16 cellular contexts compared by ENCODE assay signal in the genomic region with DNA sequence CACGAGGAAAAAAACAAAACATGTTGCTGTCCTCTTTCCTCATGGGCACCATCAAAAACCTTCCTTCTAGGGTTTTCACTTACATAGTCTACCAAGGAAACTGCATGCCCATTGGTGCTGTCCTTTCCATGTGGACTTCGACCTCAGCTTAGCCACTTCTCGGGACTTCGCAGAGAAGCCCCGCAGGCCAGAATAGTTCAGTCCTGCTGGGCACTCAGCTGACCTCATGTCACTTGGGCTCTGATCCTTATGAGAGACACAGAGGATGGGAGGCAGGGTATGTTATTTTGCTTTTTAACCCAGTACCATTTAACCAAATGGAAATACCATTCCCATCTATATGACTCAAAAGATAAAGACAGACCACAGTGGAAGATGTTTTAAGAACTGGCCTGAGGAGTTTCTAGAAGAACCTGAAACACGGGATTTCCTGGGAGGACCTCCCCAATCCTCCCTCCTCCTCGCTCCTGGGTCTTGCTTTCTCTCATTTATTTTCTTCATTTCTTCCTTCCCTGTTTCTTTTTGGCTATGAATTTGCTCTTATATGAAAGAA. TPM values are rescaled to one million over a fixed set of nuclear protein-coding genes. Genes with fewer than 3 reads are reported as not detected.
DNase-seq lines count a peak whose midpoint lies in the region; ATAC-seq and TF ChIP-seq lines count a peak whose summit lies in the region.
"Had no signal": no experiment of that assay in that cellular context is flagged by ENCODE, and none has a peak within 500 bp of the region (broad histone marks: within the 10 kb centered on the region; RNA-seq: fewer than 3 reads in every experiment).

No MANE protein-coding gene starts in this region.

- TF ChIP-seq POLR2A in lower leg skin (IDR thresholded peaks at IDR 0.05), result no peak

- no peaks in the 10 kb centered on the region for H3K27me3 ChIP-seq in CD8-positive, alpha-beta memory T cell (ENCODE audit: insufficient read depth, low read length, poor library complexity, severe bottlenecking)
- H3K27me3 ChIP-seq in naive thymus-derived CD4-positive, alpha-beta T cell (ENCODE audit: control insufficient read depth in 2 of 2, insufficient read depth in 2 of 2, low read length in 2 of 2), result no peaks in the 10 kb centered on the region
- H3K27me3 ChIP-seq: heart left ventricle had no signal

- no peak overlapping the region for H3K4me3 ChIP-seq in CD8-positive, alpha-beta memory T cell (ENCODE audit: low read length)
- no peak overlapping the region for H3K4me3 ChIP-seq in naive thymus-derived CD4-positive, alpha-beta T cell (ENCODE audit: low read length)
- no peak overlapping the region for H3K4me3 ChIP-seq in lower leg skin (ENCODE audit: low read depth, poor library complexity, severe bottlenecking)
- H3K4me3 ChIP-seq: heart left ventricle, lower lobe of right lung had no signal

- H3K27ac Mint-ChIP-seq in CD8-positive, alpha-beta memory T cell, result peak overlapping the region; percentile 10 to 83 (median 54)
- H3K27ac Mint-ChIP-seq in activated T-helper 2 cell treated with anti-CD3 and anti-CD28 coated beads, Interferon-gamma antibody, Interleukin-2, Interleukin-4, amounts not matched to agents 10 μg/mL and 5 μg/mL and 100 μg/mL, durations not matched to agents 14 hours and 24 hours and 36 hours, result peak overlapping the region; percentile 33
- peak overlapping the region in 8 of 9 donors; percentile 39 to 86 (median 62) for H3K27ac Mint-ChIP-seq in naive thymus-derived CD4-positive, alpha-beta T cell
- H3K27ac Mint-ChIP-seq: B cell had no signal

- peaks cover 68% of the 10 kb centered on the region for H3K4me1 ChIP-seq in CD8-positive, alpha-beta memory T cell (ENCODE audit: insufficient read depth, low read length)
- H3K4me1 ChIP-seq in naive thymus-derived CD4-positive, alpha-beta T cell (ENCODE audit: control insufficient read depth in 2 of 2, insufficient read depth in 2 of 2, low read length in 2 of 2), result peaks cover 50 to 52% of the 10 kb centered on the region in 2 donors

- intact Hi-C loops in activated T-helper 2 cell treated with anti-CD3 and anti-CD28 coated beads, Interferon-gamma antibody, Interleukin-2, Interleukin-4, amounts not matched to agents 10 μg/mL and 5 μg/mL and 100 μg/mL, durations not matched to agents 14 hours and 24 hours and 36 hours (cut with micrococcal nuclease), result loop anchor here (5.0 kb wide), 1 partner anchor 33 kb away; no protein-coding TSS in a partner anchor
- intact Hi-C loops in naive thymus-derived CD4-positive, alpha-beta T cell (cut with micrococcal nuclease), result no loop called here
- intact Hi-C loops in lower leg skin (cut with DNase I; ENCODE audit: low total_unique reads), result no loop called here

- peaks cover 0 to 56% (median 0%) of the 10 kb centered on the region in 3 donors for H3K4me1 Mint-ChIP-seq in CD8-positive, alpha-beta memory T cell
- H3K4me1 Mint-ChIP-seq in activated T-helper 2 cell treated with anti-CD3 and anti-CD28 coated beads, Interferon-gamma antibody, Interleukin-2, Interleukin-4, amounts not matched to agents 10 μg/mL and 5 μg/mL and 100 μg/mL, durations not matched to agents 14 hours and 24 hours and 36 hours (ENCODE audit: low read depth), result peaks cover 27% of the 10 kb centered on the region
- peaks cover 0 to 61% (median 36%) of the 10 kb centered on the region in 7 donors for H3K4me1 Mint-ChIP-seq in naive thymus-derived CD4-positive, alpha-beta T cell
- H3K4me1 Mint-ChIP-seq: B cell had no signal

- CTCF ChIA-PET in CD8-positive, alpha-beta memory T cell (lab: Charles Lee), result interaction anchor here (1.2 kb wide), 2 partner anchors 49 to 110 kb away, joined by 3 read pairs; no protein-coding TSS in a partner anchor
- CTCF ChIA-PET in naive thymus-derived CD4-positive, alpha-beta T cell (lab: Charles Lee), result interaction anchor here (0.6 kb wide), 1 partner anchor 89 kb away, joined by 5 read pairs; no protein-coding TSS in a partner anchor

- H3K9me3 ChIP-seq in CD8-positive, alpha-beta memory T cell (ENCODE audit: low read length), result no peaks in the 10 kb centered on the region
- H3K9me3 ChIP-seq in naive thymus-derived CD4-positive, alpha-beta T cell (ENCODE audit: control insufficient read depth in 2 of 3, low read length in 3 of 3), result no peaks in the 10 kb centered on the region
- H3K9me3 ChIP-seq: lower lobe of right lung had no signal

- TF ChIP-seq CTCF in lower leg skin (IDR thresholded peaks at IDR 0.05), result no peak

- ATAC-seq in naive thymus-derived CD4-positive, alpha-beta T cell, result no peak
- ATAC-seq in HG02981 (IDR thresholded peaks at IDR 0.05; ENCODE audit: unreplicated experiment) (no peak), GM19328 (IDR thresholded peaks at IDR 0.05; ENCODE audit: unreplicated experiment) (no peak)
- ATAC-seq: heart left ventricle, lower lobe of right lung had no signal

- DNase-seq in CD8-positive, alpha-beta memory T cell, result no peak
- DNase-seq in EH (ENCODE audit: low read depth), result peak; percentile 28
- DNase-seq in activated T-helper 2 cell treated with anti-CD3 and anti-CD28 coated beads, Interferon-gamma antibody, Interleukin-2, Interleukin-4, amounts not matched to agents 10 μg/mL and 5 μg/mL and 100 μg/mL, durations not matched to agents 14 hours and 24 hours and 36 hours (ENCODE audit: low spot score), result no peak
- no peak for DNase-seq in naive thymus-derived CD4-positive, alpha-beta T cell
- DNase-seq in lower leg skin (ENCODE audit: low spot score in 2 of 2), result no peak
- DNase-seq: cerebellar nuclear complex; DMS153; effector memory CD4-positive, alpha-beta T cell; heart left ventricle; lower lobe of right lung; NCI-H2227 treated with DMSO at 0.1 percent for 48 hours; stimulated activated CD4-positive, alpha-beta T cell treated with anti-CD3 and anti-CD28 coated beads, Interleukin-4, amount 100 ng/mL, for 24 hours; substantia nigra had no signal

- WGBS in lower leg skin, 2 donors, result 89 to 91% methylated on average over 7 of the region's 7 CpGs

- peaks cover 12 to 43% (median 18%) of the 10 kb centered on the region in 3 donors for H3K36me3 Mint-ChIP-seq in CD8-positive, alpha-beta memory T cell
- peaks cover 58% of the 10 kb centered on the region for H3K36me3 Mint-ChIP-seq in activated T-helper 2 cell treated with anti-CD3 and anti-CD28 coated beads, Interferon-gamma antibody, Interleukin-2, Interleukin-4, amounts not matched to agents 10 μg/mL and 5 μg/mL and 100 μg/mL, durations not matched to agents 14 hours and 24 hours and 36 hours (ENCODE audit: low read depth)
- peaks cover 16 to 58% (median 55%) of the 10 kb centered on the region in 5 donors for H3K36me3 Mint-ChIP-seq in naive thymus-derived CD4-positive, alpha-beta T cell

- no peak overlapping the region for H3K27ac ChIP-seq in CD8-positive, alpha-beta memory T cell (ENCODE audit: low read depth, low read length)
- H3K27ac ChIP-seq in naive thymus-derived CD4-positive, alpha-beta T cell (ENCODE audit: low read depth, low read length), result no peak overlapping the region
- H3K27ac ChIP-seq: lower lobe of right lung had no signal

- no peaks in the 10 kb centered on the region for H3K27me3 Mint-ChIP-seq in CD8-positive, alpha-beta memory T cell
- no peaks in the 10 kb centered on the region for H3K27me3 Mint-ChIP-seq in activated T-helper 2 cell treated with anti-CD3 and anti-CD28 coated beads, Interferon-gamma antibody, Interleukin-2, Interleukin-4, amounts not matched to agents 10 μg/mL and 5 μg/mL and 100 μg/mL, durations not matched to agents 14 hours and 24 hours and 36 hours (ENCODE audit: low read depth)
- H3K27me3 Mint-ChIP-seq in naive thymus-derived CD4-positive, alpha-beta T cell, result no peaks in the 10 kb centered on the region

- H3K9me3 Mint-ChIP-seq in CD8-positive, alpha-beta memory T cell, result no peaks in the 10 kb centered on the region
- H3K9me3 Mint-ChIP-seq in activated T-helper 2 cell treated with anti-CD3 and anti-CD28 coated beads, Interferon-gamma antibody, Interleukin-2, Interleukin-4, amounts not matched to agents 10 μg/mL and 5 μg/mL and 100 μg/mL, durations not matched to agents 14 hours and 24 hours and 36 hours, result peaks cover 20% of the 10 kb centered on the region
- peaks cover 0 to 14% (median 5%) of the 10 kb centered on the region in 11 donors for H3K9me3 Mint-ChIP-seq in naive thymus-derived CD4-positive, alpha-beta T cell

- POLR2A ChIA-PET in CD8-positive, alpha-beta memory T cell (lab: Charles Lee), result no interaction called here
- POLR2A ChIA-PET in naive thymus-derived CD4-positive, alpha-beta T cell (lab: Charles Lee), result no interaction called here

- peaks cover 10% of the 10 kb centered on the region for H3K36me3 ChIP-seq in CD8-positive, alpha-beta memory T cell (ENCODE audit: insufficient read depth, low read length)
- peaks cover 0 to 30% (median 5%) of the 10 kb centered on the region in 3 experiments for H3K36me3 ChIP-seq in naive thymus-derived CD4-positive, alpha-beta T cell (ENCODE audit: control insufficient read depth in 2 of 3, insufficient read depth in 3 of 3, low read length in 3 of 3)
- H3K36me3 ChIP-seq: lower lobe of right lung had no signal

- H3K4me3 Mint-ChIP-seq in CD8-positive, alpha-beta memory T cell, result peak overlapping the region in 4 of 7 donors; percentile 9 to 49 (median 36)
- no peak overlapping the region for H3K4me3 Mint-ChIP-seq in activated T-helper 2 cell treated with anti-CD3 and anti-CD28 coated beads, Interferon-gamma antibody, Interleukin-2, Interleukin-4, amounts not matched to agents 10 μg/mL and 5 μg/mL and 100 μg/mL, durations not matched to agents 14 hours and 24 hours and 36 hours (ENCODE audit: low read depth)
- peak overlapping the region in 3 of 10 donors; percentile 8 to 18 (median 10) for H3K4me3 Mint-ChIP-seq in naive thymus-derived CD4-positive, alpha-beta T cell
- H3K4me3 Mint-ChIP-seq: B cell had no signal

RNA-seq across cellular contexts. Expression of gene AAK1, which starts 28.4 kb away (rescaled TPM):
- 10 to 100 TPM; 71.7 to 74.0 TPM for total RNA-seq in CD8-positive, alpha-beta memory T cell
- 114 TPM for polyA plus RNA-seq in CD8-positive, alpha-beta memory T cell
- 108 TPM in 2 replicates for total RNA-seq in activated T-helper 2 cell treated with anti-CD3 and anti-CD28 coated beads, Interferon-gamma antibody, Interleukin-2, Interleukin-4, amounts not matched to agents 10 μg/mL and 5 μg/mL and 100 μg/mL, durations not matched to agents 14 hours and 24 hours and 36 hours
- 100 to 1,000 TPM; 114 to 253 (median 218) TPM for total RNA-seq in naive thymus-derived CD4-positive, alpha-beta T cell
- polyA plus RNA-seq in naive thymus-derived CD4-positive, alpha-beta T cell, result 10 to 100 TPM; 71.5 to 84.6 TPM
- total RNA-seq in lower leg skin, result 10 to 100 TPM; 15.5 to 28.1 (median 24.4) TPM
